Comparison of ENCODE assay signal across 10 cellular contexts in genomic region chr1:198253668-198254067, GRCh38.
DNase-seq lines count a peak whose midpoint lies in the region; ATAC-seq and FAIRE-seq lines count a peak whose summit lies in the region.
"Had no signal": no experiment of that assay in that cellular context is flagged by ENCODE, and none has a peak within 500 bp of the region (broad histone marks: within the 10 kb centered on the region; RNA-seq: fewer than 3 reads in every experiment).

No MANE protein-coding gene starts in this region.

- H3K4me1 ChIP-seq in CD4-positive, CD25-positive, alpha-beta regulatory T cell (ENCODE audit: control insufficient read depth, insufficient read depth, low read length, poor library complexity, severe bottlenecking) = peaks cover 3% of the 10 kb centered on the region

- peak; percentile 86 for FAIRE-seq in GM19239 (lab: Jason Lieb, UNC)
- FAIRE-seq: colon, H1 had no signal

- peak overlapping the region in 2 of 3 donors; percentile 0 to 76 for H3K27ac Mint-ChIP-seq in CD4-positive, CD25-positive, alpha-beta regulatory T cell
- H3K27ac Mint-ChIP-seq in T-helper 2 cell treated with Interferon-gamma antibody and Interleukin-4, amounts not matched to agents 5 μg/mL and 100 μg/mL, for 36 hours = peak overlapping the region; percentile 78

- H3K4me1 Mint-ChIP-seq in CD4-positive, CD25-positive, alpha-beta regulatory T cell = peaks cover 25 to 64% (median 47%) of the 10 kb centered on the region in 4 donors
- peaks cover 45% of the 10 kb centered on the region for H3K4me1 Mint-ChIP-seq in T-helper 2 cell treated with Interferon-gamma antibody and Interleukin-4, amounts not matched to agents 5 μg/mL and 100 μg/mL, for 36 hours (ENCODE audit: low read depth)

- peaks cover 5% of the 10 kb centered on the region for H3K36me3 Mint-ChIP-seq in CD4-positive, CD25-positive, alpha-beta regulatory T cell
- H3K36me3 Mint-ChIP-seq in T-helper 2 cell treated with Interferon-gamma antibody and Interleukin-4, amounts not matched to agents 5 μg/mL and 100 μg/mL, for 36 hours (ENCODE audit: low read depth) = peaks cover 26% of the 10 kb centered on the region

- peak; percentile 64 to 80 for ATAC-seq in CD4-positive, CD25-positive, alpha-beta regulatory T cell (ENCODE audit: low read depth in 2 of 2)
- ATAC-seq in HG03103 (IDR thresholded peaks at IDR 0.05; ENCODE audit: low read depth, unreplicated experiment) = peak; percentile 97

- peaks cover 10% of the 10 kb centered on the region for H3K36me3 ChIP-seq in CD4-positive, CD25-positive, alpha-beta regulatory T cell (ENCODE audit: control insufficient read depth, insufficient read depth, low read length)

- peak in 1 of 3 donors; percentile 29 for DNase-seq in CD4-positive, CD25-positive, alpha-beta regulatory T cell
- DNase-seq in GM19239 (ENCODE audit: insufficient read length, low spot score) (peak; percentile 4), kidney tubule cell (ENCODE audit: low spot score) (peak; percentile 77), NCI-H748 treated with DMSO at 0.1 percent for 48 hours (lab: John Stamatoyannopoulos, UW) (no peak), NCI-H1930 (lab: John Stamatoyannopoulos, UW) (no peak)
- no peak for DNase-seq in T-helper 2 cell treated with Interferon-gamma antibody and Interleukin-4, amounts not matched to agents 5 μg/mL and 100 μg/mL, for 36 hours (ENCODE audit: low spot score)
- DNase-seq in activated effector memory CD4-positive, alpha-beta T cell treated with Interleukin-2 at 50 U/mL for 16 hours = no peak

- H3K9me3 ChIP-seq in CD4-positive, CD25-positive, alpha-beta regulatory T cell (ENCODE audit: control insufficient read depth in 2 of 2, low read length in 2 of 2) = no peaks in the 10 kb centered on the region

- H3K9me3 Mint-ChIP-seq in CD4-positive, CD25-positive, alpha-beta regulatory T cell = peaks cover 0 to 5% (median 0%) of the 10 kb centered on the region in 7 donors
- no peaks in the 10 kb centered on the region for H3K9me3 Mint-ChIP-seq in T-helper 2 cell treated with Interferon-gamma antibody and Interleukin-4, amounts not matched to agents 5 μg/mL and 100 μg/mL, for 36 hours

- no peaks in the 10 kb centered on the region for H3K27me3 Mint-ChIP-seq in CD4-positive, CD25-positive, alpha-beta regulatory T cell
- no peaks in the 10 kb centered on the region for H3K27me3 Mint-ChIP-seq in T-helper 2 cell treated with Interferon-gamma antibody and Interleukin-4, amounts not matched to agents 5 μg/mL and 100 μg/mL, for 36 hours (ENCODE audit: low read depth)

- H3K4me3 Mint-ChIP-seq in CD4-positive, CD25-positive, alpha-beta regulatory T cell = peak overlapping the region; percentile 2 to 75 (median 50)
- H3K4me3 Mint-ChIP-seq in T-helper 2 cell treated with Interferon-gamma antibody and Interleukin-4, amounts not matched to agents 5 μg/mL and 100 μg/mL, for 36 hours = peak overlapping the region; percentile 62

- no peak overlapping the region for H3K27ac ChIP-seq in CD4-positive, CD25-positive, alpha-beta regulatory T cell (ENCODE audit: insufficient read depth, low read length, poor library complexity, severe bottlenecking)

- no peaks in the 10 kb centered on the region for H3K27me3 ChIP-seq in CD4-positive, CD25-positive, alpha-beta regulatory T cell (ENCODE audit: control insufficient read depth, insufficient read depth, low read length)

- H3K4me3 ChIP-seq in CD4-positive, CD25-positive, alpha-beta regulatory T cell (ENCODE audit: low read depth, low read length) = no peak overlapping the region

Comparison
In these comparisons a context has a peak if more than half of its experiments do, and no peak if none do; other contexts are left out.
1. DNase-seq: peak in GM19239 (single experiment) and kidney tubule cell (single experiment); none in T-helper 2 cell treated with Interferon-gamma antibody and Interleukin-4, amounts not matched to agents 5 μg/mL and 100 μg/mL, for 36 hours (single experiment), activated effector memory CD4-positive, alpha-beta T cell treated with Interleukin-2 at 50 U/mL for 16 hours (single experiment), NCI-H748 treated with DMSO at 0.1 percent for 48 hours (single experiment) and NCI-H1930 (0 of 2).